Comparison of ENCODE assay signal across 7 cellular contexts in genomic region chr10:112377116-112377515, GRCh38. TPM values are rescaled to one million over a fixed set of nuclear protein-coding genes. Genes with fewer than 3 reads are reported as not detected.
DNase-seq lines count a peak whose midpoint lies in the region; ATAC-seq and TF ChIP-seq lines count a peak whose summit lies in the region.
"Not testable (repeated sequence)": the region's sequence is repeated elsewhere in the genome, so short reads cannot be mapped to it uniquely, and the experiment has no call there.

No MANE protein-coding gene starts in this region.

- H3K4me3 ChIP-seq in GM08714 (ENCODE audit: low read length) = peak overlapping the region; percentile 82; the same call in 1 of the 2 replicates
- H3K4me3 ChIP-seq in OCI-LY1 (ENCODE audit: low read depth, low read length, poor library complexity, severe bottlenecking) = peak overlapping the region; percentile 94
- peak overlapping the region; percentile 64 for H3K4me3 ChIP-seq in left ventricle myocardium inferior
- peak overlapping the region; percentile 90 for H3K4me3 ChIP-seq in mucosa of rectum (ENCODE audit: low read length in 2 of 2)

- not testable (repeated sequence) for H3K79me2 ChIP-seq in OCI-LY1 (ENCODE audit: insufficient read depth, low read length)

- peak overlapping the region; percentile 70 for H3K4me3 Mint-ChIP-seq in activated CD4-positive, alpha-beta memory T cell treated with anti-CD3 and anti-CD28 coated beads, Interleukin-2, amount 10 ng/mL, durations not matched to agents 7 days and 5 days
- H3K4me3 Mint-ChIP-seq in activated naive CD8-positive, alpha-beta T cell = peak overlapping the region; percentile 100
- peak overlapping the region; percentile 94 to 99 for H3K4me3 Mint-ChIP-seq in stimulated activated naive B cell treated with anti-CD40 and anti-IgM and Interleukin-4, amounts not matched to agents 10 μg/mL and 1 μg/mL and 100 μg/mL, for 72 hours

- not testable (repeated sequence) for H3K9me3 ChIP-seq in OCI-LY1 (ENCODE audit: low read length); left ventricle myocardium inferior (replicated peaks); mucosa of rectum (ENCODE audit: control insufficient read depth in 2 of 2, low read length in 2 of 2)

- not testable (repeated sequence) for H3F3A ChIP-seq in OCI-LY1 (ENCODE audit: insufficient read depth, low read length)

- peak overlapping the region; percentile 95 for H3K9ac ChIP-seq in OCI-LY1 (ENCODE audit: low read length)
- peak overlapping the region; percentile 94 to 97 for H3K9ac ChIP-seq in mucosa of rectum (ENCODE audit: low read depth in 1 of 2, low read length in 2 of 2)

- not testable (repeated sequence) for H3K9me2 ChIP-seq in OCI-LY1 (ENCODE audit: low read depth, low read length)

- CTCF ChIA-PET in activated CD4-positive, alpha-beta memory T cell treated with anti-CD3 and anti-CD28 coated beads, Interleukin-2, amount 10 ng/mL, durations not matched to agents 7 days and 5 days (lab: Charles Lee) = interaction anchor here (0.7 to 2.7 kb wide), 3 partner anchors 10 to 70 kb away, joined by 4 to 10 read pairs (median 4); partner anchors contain the start of genes VTI1A and ZDHHC6

- POLR2A ChIA-PET in activated CD4-positive, alpha-beta memory T cell treated with anti-CD3 and anti-CD28 coated beads, Interleukin-2, amount 10 ng/mL, durations not matched to agents 7 days and 5 days (lab: Charles Lee) = interaction anchor here (0.7 to 5.0 kb wide), 3 partner anchors 10 to 298 kb away, joined by 3 to 81 read pairs (median 53); partner anchors contain the start of genes VTI1A and ZDHHC6

- not testable (repeated sequence) for H4K20me1 ChIP-seq in OCI-LY1 (ENCODE audit: insufficient read depth, low read length)

- DNase-seq in activated CD4-positive, alpha-beta memory T cell treated with anti-CD3 and anti-CD28 coated beads, Interleukin-2, amount 10 ng/mL, durations not matched to agents 7 days and 5 days; left ventricle myocardium inferior; stimulated activated naive B cell treated with anti-CD40 and anti-IgM and Interleukin-4, amounts not matched to agents 10 μg/mL and 1 μg/mL and 100 μg/mL, for 72 hours: not testable (repeated sequence)

- intact Hi-C loops in left ventricle myocardium inferior (cut with micrococcal nuclease) = not testable (repeated sequence)

- peak overlapping the region; percentile 43 for H3K27ac Mint-ChIP-seq in activated CD4-positive, alpha-beta memory T cell treated with anti-CD3 and anti-CD28 coated beads, Interleukin-2, amount 10 ng/mL, durations not matched to agents 7 days and 5 days
- H3K27ac Mint-ChIP-seq in activated naive CD8-positive, alpha-beta T cell = not testable (repeated sequence)
- peak overlapping the region; percentile 47 for H3K27ac Mint-ChIP-seq in stimulated activated naive B cell treated with anti-CD40 and anti-IgM and Interleukin-4, amounts not matched to agents 10 μg/mL and 1 μg/mL and 100 μg/mL, for 72 hours

- not testable (repeated sequence) for TF ChIP-seq CTCF in OCI-LY1 (IDR thresholded peaks at IDR 0.05; ENCODE audit: low read length); left ventricle myocardium inferior (IDR thresholded peaks at IDR 0.05; ENCODE audit: borderline replicate concordance)

- H3K36me3 ChIP-seq in OCI-LY1 (ENCODE audit: insufficient read depth, low read length); left ventricle myocardium inferior: not testable (repeated sequence)
- peaks cover 14% of the 10 kb centered on the region in 2 donors for H3K36me3 ChIP-seq in mucosa of rectum (ENCODE audit: control insufficient read depth in 2 of 2, insufficient read depth in 2 of 2, low read length in 2 of 2)

- H3K9me3 Mint-ChIP-seq in activated CD4-positive, alpha-beta memory T cell treated with anti-CD3 and anti-CD28 coated beads, Interleukin-2, amount 10 ng/mL, durations not matched to agents 7 days and 5 days; activated naive CD8-positive, alpha-beta T cell (ENCODE audit: low read depth); stimulated activated naive B cell treated with anti-CD40 and anti-IgM and Interleukin-4, amounts not matched to agents 10 μg/mL and 1 μg/mL and 100 μg/mL, for 72 hours: not testable (repeated sequence)

- H3K27me3 Mint-ChIP-seq in activated CD4-positive, alpha-beta memory T cell treated with anti-CD3 and anti-CD28 coated beads, Interleukin-2, amount 10 ng/mL, durations not matched to agents 7 days and 5 days; activated naive CD8-positive, alpha-beta T cell; stimulated activated naive B cell treated with anti-CD40 and anti-IgM and Interleukin-4, amounts not matched to agents 10 μg/mL and 1 μg/mL and 100 μg/mL, for 72 hours: not testable (repeated sequence)

- H3K4me2 ChIP-seq in OCI-LY1 (ENCODE audit: low read length) = peak overlapping the region; percentile 100

- ATAC-seq in stimulated activated naive B cell treated with anti-CD40 and anti-IgM and Interleukin-4, amounts not matched to agents 10 μg/mL and 1 μg/mL and 100 μg/mL, for 72 hours (replicated peaks) = not testable (repeated sequence)

- peaks cover 59% of the 10 kb centered on the region for H3K4me1 Mint-ChIP-seq in activated CD4-positive, alpha-beta memory T cell treated with anti-CD3 and anti-CD28 coated beads, Interleukin-2, amount 10 ng/mL, durations not matched to agents 7 days and 5 days
- H3K4me1 Mint-ChIP-seq in activated naive CD8-positive, alpha-beta T cell (ENCODE audit: low read depth) = peaks cover 88% of the 10 kb centered on the region
- peaks cover 41 to 74% of the 10 kb centered on the region in 2 donors for H3K4me1 Mint-ChIP-seq in stimulated activated naive B cell treated with anti-CD40 and anti-IgM and Interleukin-4, amounts not matched to agents 10 μg/mL and 1 μg/mL and 100 μg/mL, for 72 hours

- peaks cover 25% of the 10 kb centered on the region for H3K4me1 ChIP-seq in OCI-LY1 (ENCODE audit: insufficient read depth, low read length, severe bottlenecking)
- peaks cover 36% of the 10 kb centered on the region for H3K4me1 ChIP-seq in left ventricle myocardium inferior
- peaks cover 39 to 55% of the 10 kb centered on the region in 2 donors for H3K4me1 ChIP-seq in mucosa of rectum (ENCODE audit: control insufficient read depth in 2 of 2, insufficient read depth in 2 of 2, low read length in 2 of 2)

- H3K27ac ChIP-seq in OCI-LY1 (ENCODE audit: low read depth, low read length, poor library complexity, severe bottlenecking) = peak overlapping the region; percentile 57
- not testable (repeated sequence) for H3K27ac ChIP-seq in left ventricle myocardium inferior (replicated peaks)
- peak overlapping the region; percentile 94 to 97 for H3K27ac ChIP-seq in mucosa of rectum (ENCODE audit: low read depth in 2 of 2, low read length in 2 of 2)

- H3K27me3 ChIP-seq in OCI-LY1 (ENCODE audit: insufficient read depth, low read length); left ventricle myocardium inferior (ENCODE audit: low read depth); mucosa of rectum (ENCODE audit: control insufficient read depth in 2 of 2, insufficient read depth in 2 of 2, low read length in 2 of 2): not testable (repeated sequence)

- H2AFZ ChIP-seq in OCI-LY1 (ENCODE audit: low read length) = not testable (repeated sequence)

- peaks cover 35% of the 10 kb centered on the region for H3K36me3 Mint-ChIP-seq in activated CD4-positive, alpha-beta memory T cell treated with anti-CD3 and anti-CD28 coated beads, Interleukin-2, amount 10 ng/mL, durations not matched to agents 7 days and 5 days (ENCODE audit: low read depth)
- peaks cover 13% of the 10 kb centered on the region for H3K36me3 Mint-ChIP-seq in activated naive CD8-positive, alpha-beta T cell
- peaks cover 32 to 37% of the 10 kb centered on the region in 2 donors for H3K36me3 Mint-ChIP-seq in stimulated activated naive B cell treated with anti-CD40 and anti-IgM and Interleukin-4, amounts not matched to agents 10 μg/mL and 1 μg/mL and 100 μg/mL, for 72 hours

RNA-seq across cellular contexts. Expression of gene ACSL5, which starts 3.2 kb away (rescaled TPM):
- 10 to 100 TPM; 55.0 to 55.1 TPM for total RNA-seq in activated CD4-positive, alpha-beta memory T cell treated with anti-CD3 and anti-CD28 coated beads, Interleukin-2, amount 10 ng/mL, durations not matched to agents 7 days and 5 days
- 5.6 TPM for total RNA-seq in left ventricle myocardium inferior
